In genomic region chr22:36563001-36563400, GRCh38 we compare ENCODE assay signal across 18 cellular contexts.
"Had no signal": no experiment of that assay in that cellular context is flagged by ENCODE, and none has a peak within 500 bp of the region (broad histone marks: within the 10 kb centered on the region; RNA-seq: fewer than 3 reads in every experiment).

No MANE protein-coding gene starts in this region.

- H3K27ac ChIP-seq: colonic mucosa, foreskin keratinocyte, left ventricle myocardium inferior, skin epidermis, tibial nerve, vagina had no signal

- H3K36me3 ChIP-seq: colonic mucosa, left ventricle myocardium inferior, tibial nerve, vagina had no signal

- ATAC-seq: naive thymus-derived CD4-positive, alpha-beta T cell had no signal

- H3K4me1 ChIP-seq: colonic mucosa, foreskin keratinocyte, left ventricle myocardium inferior, tibial nerve, vagina had no signal

- DNase-seq: activated CD4-positive, alpha-beta T cell treated with anti-CD3 and anti-CD28 coated beads for 1 hour; activated CD4-positive, alpha-beta T cell treated with anti-CD3 and anti-CD28 coated beads, Interleukin-2, amount 50 U/mL, for 4 hours; activated naive CD4-positive, alpha-beta T cell treated with anti-CD3 and anti-CD28 coated beads, Interleukin-2, amount 50 U/mL, for 16 hours; activated T-cell treated with anti-CD3 and anti-CD28 coated beads for 4 hours; colonic mucosa; glutamatergic neuron; hypothalamus; left ventricle myocardium inferior; mucosa of descending colon; naive thymus-derived CD4-positive, alpha-beta T cell; nucleus accumbens; stimulated activated CD4-positive, alpha-beta T cell treated with anti-CD3 and anti-CD28 coated beads, Interleukin-4, amount 100 ng/mL, for 24 hours; stimulated activated naive CD4-positive, alpha-beta T cell treated with Interleukin-2 at 50 U/mL for 16 hours; substantia nigra had no signal

- H3K27me3 ChIP-seq: foreskin keratinocyte, vagina had no signal

- H3K9me3 ChIP-seq: colonic mucosa, left ventricle myocardium inferior, mucosa of descending colon, tibial nerve, vagina had no signal

- H3K4me3 ChIP-seq: colonic mucosa, left ventricle myocardium inferior, mucosa of descending colon, skin epidermis, tibial nerve, vagina had no signal
